In genomic region chr11:27304514-27304913, GRCh38 we compare ENCODE assay signal across 25 cellular contexts.
"Had no signal": no experiment of that assay in that cellular context is flagged by ENCODE, and none has a peak within 500 bp of the region (broad histone marks: within the 10 kb centered on the region; RNA-seq: fewer than 3 reads in every experiment).

No MANE protein-coding gene starts in this region.

- DNase-seq: activated CD4-positive, CD25-positive, alpha-beta regulatory T cell treated with anti-CD3 and anti-CD28 coated beads, Interleukin-2, amount 50 U/mL, for 72 hours; activated gamma-delta T cell treated with Interleukin-2 at 50 U/mL for 16 hours; activated T-cell treated with anti-CD3 and anti-CD28 coated beads, Interleukin-2, amount 50 U/mL, for 1 hour; anterior cingulate cortex; central memory CD4-positive, alpha-beta T cell; effector memory CD8-positive, alpha-beta T cell; gastrocnemius medialis; hippocampal formation; left colon; nucleus accumbens; right lobe of liver; small intestine; stimulated activated CD4-positive, alpha-beta T cell treated with anti-CD3 and anti-CD28 coated beads, Interleukin-2, amount 100 ng/mL, for 24 hours; stomach; T-helper 2 cell; transverse colon had no signal

- H3K36me3 ChIP-seq: esophagus muscularis mucosa, gastrocnemius medialis, right lobe of liver, stomach, suprapubic skin, transverse colon, vagina had no signal

- H3K27ac Mint-ChIP-seq: activated naive CD4-positive, alpha-beta T cell treated with anti-CD3 and anti-CD28 coated beads, Interleukin-2, amount 50 U/mL, for 24 hours; brain; effector memory CD8-positive, alpha-beta T cell; memory B cell; nephron; stimulated activated effector memory CD8-positive, alpha-beta T cell treated with anti-CD3 and anti-CD28 coated beads, Interleukin-12 subunit alpha, Interleukin-12 subunit beta, amount 100 ng/mL, for 72 hours had no signal

- ATAC-seq: effector memory CD8-positive, alpha-beta T cell; gastrocnemius medialis; left colon; stimulated activated effector memory CD8-positive, alpha-beta T cell treated with anti-CD3 and anti-CD28 coated beads, Interleukin-12 subunit alpha, Interleukin-12 subunit beta, amount 100 ng/mL, for 72 hours had no signal

- H3K9me3 Mint-ChIP-seq: activated naive CD4-positive, alpha-beta T cell treated with anti-CD3 and anti-CD28 coated beads, Interleukin-2, amount 50 U/mL, for 24 hours; effector memory CD8-positive, alpha-beta T cell; stimulated activated effector memory CD8-positive, alpha-beta T cell treated with anti-CD3 and anti-CD28 coated beads, Interleukin-12 subunit alpha, Interleukin-12 subunit beta, amount 100 ng/mL, for 72 hours had no signal

- H3K27ac ChIP-seq: esophagus muscularis mucosa, gastrocnemius medialis, right lobe of liver, stomach, suprapubic skin, transverse colon, vagina, VCaP had no signal

- H3K27me3 Mint-ChIP-seq: brain had no signal

- H3K4me1 ChIP-seq: esophagus muscularis mucosa, gastrocnemius medialis, right lobe of liver, suprapubic skin, transverse colon, vagina had no signal

- H3K27me3 ChIP-seq: esophagus muscularis mucosa, gastrocnemius medialis, right lobe of liver, stomach, suprapubic skin, transverse colon, vagina had no signal

- H3K4me1 Mint-ChIP-seq: activated naive CD4-positive, alpha-beta T cell treated with anti-CD3 and anti-CD28 coated beads, Interleukin-2, amount 50 U/mL, for 24 hours; brain; memory B cell; stimulated activated effector memory CD8-positive, alpha-beta T cell treated with anti-CD3 and anti-CD28 coated beads, Interleukin-12 subunit alpha, Interleukin-12 subunit beta, amount 100 ng/mL, for 72 hours had no signal

- H3K36me3 Mint-ChIP-seq: stimulated activated effector memory CD8-positive, alpha-beta T cell treated with anti-CD3 and anti-CD28 coated beads, Interleukin-12 subunit alpha, Interleukin-12 subunit beta, amount 100 ng/mL, for 72 hours had no signal

- H3K9me3 ChIP-seq: esophagus muscularis mucosa, gastrocnemius medialis, right lobe of liver, stomach, suprapubic skin, transverse colon, vagina had no signal

- H3K4me3 Mint-ChIP-seq: activated naive CD4-positive, alpha-beta T cell treated with anti-CD3 and anti-CD28 coated beads, Interleukin-2, amount 50 U/mL, for 24 hours; brain; effector memory CD8-positive, alpha-beta T cell; memory B cell; nephron; stimulated activated effector memory CD8-positive, alpha-beta T cell treated with anti-CD3 and anti-CD28 coated beads, Interleukin-12 subunit alpha, Interleukin-12 subunit beta, amount 100 ng/mL, for 72 hours had no signal

- H3K4me3 ChIP-seq: esophagus muscularis mucosa, gastrocnemius medialis, right lobe of liver, stomach, suprapubic skin, transverse colon, vagina had no signal
